In genomic region chr17:45092932-45093430, GRCh38 we compare ENCODE assay signal across 9 cellular contexts. TPM values are rescaled to one million over a fixed set of nuclear protein-coding genes. Genes with fewer than 3 reads are reported as not detected.
A peak's percentile ranks its signal among the peaks of the same experiment; 100 is the strongest.
DNase-seq lines count a peak whose midpoint lies in the region; ATAC-seq lines count a peak whose summit lies in the region.
"Had no signal": no experiment of that assay in that cellular context is flagged by ENCODE, and none has a peak within 500 bp of the region (broad histone marks: within the 10 kb centered on the region; RNA-seq: fewer than 3 reads in every experiment).

No MANE protein-coding gene starts in this region.

- no peak overlapping the region for H3K4me3 Mint-ChIP-seq in activated naive CD4-positive, alpha-beta T cell treated with anti-CD3 and anti-CD28 coated beads, Interleukin-2, amount 10 ng/mL, durations not matched to agents 7 days and 5 days
- H3K4me3 Mint-ChIP-seq: activated B cell treated with CpG ODN at 0.5 μM for 24 hours had no signal

- intact Hi-C loops in left ventricle myocardium superior (cut with micrococcal nuclease) = loop anchor here (10.0 kb wide), 1 partner anchor 178 kb away; the partner anchor contains the start of gene GFAP

- peaks cover 7% of the 10 kb centered on the region for H3K4me1 Mint-ChIP-seq in activated naive CD4-positive, alpha-beta T cell treated with anti-CD3 and anti-CD28 coated beads, Interleukin-2, amount 10 ng/mL, durations not matched to agents 7 days and 5 days

- H3K27me3 Mint-ChIP-seq in activated naive CD4-positive, alpha-beta T cell treated with anti-CD3 and anti-CD28 coated beads, Interleukin-2, amount 10 ng/mL, durations not matched to agents 7 days and 5 days = no peaks in the 10 kb centered on the region
- H3K27me3 Mint-ChIP-seq: activated B cell treated with CpG ODN at 0.5 μM for 24 hours had no signal

- H3K27ac Mint-ChIP-seq in activated naive CD4-positive, alpha-beta T cell treated with anti-CD3 and anti-CD28 coated beads, Interleukin-2, amount 10 ng/mL, durations not matched to agents 7 days and 5 days = no peak overlapping the region
- H3K27ac Mint-ChIP-seq: activated B cell treated with CpG ODN at 0.5 μM for 24 hours had no signal

- CTCF ChIA-PET in activated naive CD4-positive, alpha-beta T cell treated with anti-CD3 and anti-CD28 coated beads, Interleukin-2, amount 10 ng/mL, durations not matched to agents 7 days and 5 days (lab: Charles Lee) = no interaction called here

- no peaks in the 10 kb centered on the region for H3K9me3 Mint-ChIP-seq in activated naive CD4-positive, alpha-beta T cell treated with anti-CD3 and anti-CD28 coated beads, Interleukin-2, amount 10 ng/mL, durations not matched to agents 7 days and 5 days
- H3K9me3 Mint-ChIP-seq: activated B cell treated with CpG ODN at 0.5 μM for 24 hours had no signal

- ATAC-seq in left ventricle myocardium superior = peak; percentile 93
- ATAC-seq in GM19023 (IDR thresholded peaks at IDR 0.05; ENCODE audit: unreplicated experiment) = no peak

- DNase-seq in GM04504 (ENCODE audit: low read depth) (peak; percentile 98), left ventricle myocardium superior (peak; percentile 84), skeletal muscle cell (ENCODE audit: low read depth) (peak; percentile 94), NCI-H2171 (lab: John Stamatoyannopoulos, UW) (no peak)
- no peak for DNase-seq in activated naive CD4-positive, alpha-beta T cell treated with anti-CD3 and anti-CD28 coated beads, Interleukin-2, amount 10 ng/mL, durations not matched to agents 7 days and 5 days
- no peak for DNase-seq in activated effector memory CD4-positive, alpha-beta T cell treated with anti-CD3 and anti-CD28 coated beads, Interleukin-2, amount 50 U/mL, for 16 hours
- DNase-seq: activated B cell treated with CpG ODN at 0.5 μM for 24 hours had no signal

- H3K27ac ChIP-seq in angular gyrus (ENCODE audit: low read depth, low read length) = peak overlapping the region; percentile 81

- H3K36me3 Mint-ChIP-seq in activated naive CD4-positive, alpha-beta T cell treated with anti-CD3 and anti-CD28 coated beads, Interleukin-2, amount 10 ng/mL, durations not matched to agents 7 days and 5 days = peaks cover 61% of the 10 kb centered on the region

- H3K4me3 ChIP-seq in skeletal muscle cell (ENCODE audit: low read depth, low read length) = no peak overlapping the region

RNA-seq across cellular contexts. Expression of gene NMT1, which starts 31.9 kb away (rescaled TPM):
- total RNA-seq in left ventricle myocardium superior = 114 TPM

RNA-seq across cellular contexts. Expression of gene PLCD3, which starts 39.3 kb away (rescaled TPM):
- total RNA-seq in left ventricle myocardium superior = 281 TPM

RNA-seq across cellular contexts. Expression of gene DCAKD, which starts 41.5 kb away (rescaled TPM):
- total RNA-seq in left ventricle myocardium superior = 25.6 TPM

RNA-seq across cellular contexts. Expression of gene ACBD4, which starts 42.5 kb away (rescaled TPM):
- total RNA-seq in left ventricle myocardium superior = 7.7 TPM

RNA-seq across cellular contexts. Expression of gene HEXIM1, which starts 55.3 kb away (rescaled TPM):
- total RNA-seq in left ventricle myocardium superior = 35.1 TPM

Comparison
In these comparisons a context has a peak if more than half of its experiments do, and no peak if none do; other contexts are left out.
1. DNase-seq: peak in GM04504 (single experiment), left ventricle myocardium superior (single experiment) and skeletal muscle cell (single experiment); none in activated naive CD4-positive, alpha-beta T cell treated with anti-CD3 and anti-CD28 coated beads, Interleukin-2, amount 10 ng/mL, durations not matched to agents 7 days and 5 days (single experiment), NCI-H2171 (single experiment) and activated effector memory CD4-positive, alpha-beta T cell treated with anti-CD3 and anti-CD28 coated beads, Interleukin-2, amount 50 U/mL, for 16 hours (single experiment).